ENCODE assay signal across 16 cellular contexts in genomic region chr13:113814435-113814821, GRCh38. TPM values are rescaled to one million over a fixed set of nuclear protein-coding genes. Genes with fewer than 3 reads are reported as not detected.
A peak's percentile ranks its signal among the peaks of the same experiment; 100 is the strongest.
DNase-seq lines count a peak whose midpoint lies in the region; ATAC-seq and TF ChIP-seq lines count a peak whose summit lies in the region.
"Had no signal": no experiment of that assay in that cellular context is flagged by ENCODE, and none has a peak within 500 bp of the region (broad histone marks: within the 10 kb centered on the region; RNA-seq: fewer than 3 reads in every experiment).

No MANE protein-coding gene starts in this region.

- H3K36me3 ChIP-seq in SK-N-SH (replicated peaks in 1 of 2; ENCODE audit: control insufficient read depth in 1 of 2, insufficient read depth in 2 of 2, low read length in 1 of 2) (peaks cover 0 to 2% of the 10 kb centered on the region in 2 experiments), thyroid gland (no peaks in the 10 kb centered on the region)

- no peak for ATAC-seq in activated T-cell treated with anti-CD3 and anti-CD28 coated beads, Interleukin-2, amount 50 U/mL, for 4 hours
- ATAC-seq in HG03378 (IDR thresholded peaks at IDR 0.05; ENCODE audit: unreplicated experiment), result no peak
- ATAC-seq: left colon had no signal

- intact Hi-C loops in thyroid gland (cut with DNase I) (no loop called here), Calu3 (cut with micrococcal nuclease; ENCODE audit: unreplicated experiment) (no loop called here)

- peak overlapping the region; percentile 24; the same call in 1 of the 2 replicates for H3K4me2 ChIP-seq in SK-N-SH

- H3F3A ChIP-seq in SK-N-SH (replicated peaks; ENCODE audit: insufficient read depth), result peaks cover 9% of the 10 kb centered on the region

- H3K4me1 ChIP-seq in SK-N-SH (ENCODE audit: control insufficient read depth in 1 of 2, insufficient read depth in 2 of 2, low read depth in 1 of 2, low read length in 1 of 2) (peaks cover 16 to 29% of the 10 kb centered on the region in 2 experiments; a peak in 2 of 4 replicates), thyroid gland (peaks cover 24 to 44% of the 10 kb centered on the region in 2 donors)

- H3K9ac ChIP-seq in SK-N-SH, result no peak overlapping the region

- H3K9me2 ChIP-seq in SK-N-SH, result no peaks in the 10 kb centered on the region

- H3K9me3 Mint-ChIP-seq in activated T-cell treated with anti-CD3 and anti-CD28 coated beads, Interleukin-2, amount 50 U/mL, for 24 hours, result no peaks in the 10 kb centered on the region
- H3K9me3 Mint-ChIP-seq in activated T-cell treated with anti-CD3 and anti-CD28 coated beads, Interleukin-2, amount 50 U/mL, for 4 hours, result peaks cover 3% of the 10 kb centered on the region
- H3K9me3 Mint-ChIP-seq in Calu3 (ENCODE audit: low read depth, unreplicated experiment), result no peaks in the 10 kb centered on the region

- 78% methylated on average over 6 of the region's 11 CpGs for WGBS in SK-N-SH (ENCODE audit: low lambda C conversion rate)
- 0 to 35% methylated on average over 1 to 9 of the region's 11 CpGs for WGBS in thyroid gland, 2 donors

- H3K27ac Mint-ChIP-seq in activated T-cell treated with anti-CD3 and anti-CD28 coated beads, Interleukin-2, amount 50 U/mL, for 24 hours, result no peak overlapping the region
- no peak overlapping the region for H3K27ac Mint-ChIP-seq in Calu3 (ENCODE audit: unreplicated experiment)
- H3K27ac Mint-ChIP-seq: endodermal cell had no signal

- no peaks in the 10 kb centered on the region; the same call in 1 of the 2 replicates for H3K79me2 ChIP-seq in SK-N-SH (ENCODE audit: insufficient read depth)

- no peaks in the 10 kb centered on the region for H3K9me3 ChIP-seq in SK-N-SH
- H3K9me3 ChIP-seq in thyroid gland, result no peaks in the 10 kb centered on the region

- CTCF ChIA-PET in SK-N-SH (lab: Yijun Ruan, JAX), result interaction anchor here (0.6 to 1.4 kb wide), 6 partner anchors 79 to 414 kb away, joined by 3 to 5 read pairs (median 3); no protein-coding TSS in a partner anchor
- CTCF ChIA-PET in Calu3 (lab: Charles Lee), result no interaction called here

- H3K36me3 Mint-ChIP-seq in activated T-cell treated with anti-CD3 and anti-CD28 coated beads, Interleukin-2, amount 50 U/mL, for 24 hours (ENCODE audit: low read depth), result peaks cover 21% of the 10 kb centered on the region
- H3K36me3 Mint-ChIP-seq in activated T-cell treated with anti-CD3 and anti-CD28 coated beads, Interleukin-2, amount 50 U/mL, for 4 hours (ENCODE audit: insufficient read depth), result no peaks in the 10 kb centered on the region
- H3K36me3 Mint-ChIP-seq in Calu3 (ENCODE audit: insufficient read depth, unreplicated experiment), result peaks cover 5% of the 10 kb centered on the region

- DNase-seq in activated T-cell treated with anti-CD3 and anti-CD28 coated beads, Interleukin-2, amount 50 U/mL, for 24 hours, result no peak
- DNase-seq in activated T-cell treated with anti-CD3 and anti-CD28 coated beads, Interleukin-2, amount 50 U/mL, for 4 hours, result no peak
- DNase-seq in SK-N-SH (no peak), iris pigment epithelial cell (ENCODE audit: low read depth) (peak; percentile 51), thyroid gland (peak; percentile 71 to 78), Calu3 (no peak), SHP77 treated with DMSO at 0.1 percent for 48 hours (lab: John Stamatoyannopoulos, UW) (no peak)
- DNase-seq: 8988T; activated CD4-positive, alpha-beta T cell treated with anti-CD3 and anti-CD28 coated beads for 1 hour; activated T-cell treated with anti-CD3 and anti-CD28 coated beads, Interleukin-2, amount 50 U/mL, for 48 hours; aorta; endodermal cell; left colon; T-helper 1 cell had no signal

- no peak overlapping the region for H3K4me3 ChIP-seq in SK-N-SH (ENCODE audit: low read depth in 2 of 2, low read length in 1 of 2)
- H3K4me3 ChIP-seq in thyroid gland (replicated peaks in 1 of 3), result no peak overlapping the region

- H2AFZ ChIP-seq in SK-N-SH (ENCODE audit: low read depth), result no peak overlapping the region

- TF ChIP-seq POLR2A in thyroid gland (IDR thresholded peaks at IDR 0.05), result no peak

- H4K20me1 ChIP-seq in SK-N-SH (ENCODE audit: insufficient read depth), result no peaks in the 10 kb centered on the region

- H3K27me3 Mint-ChIP-seq in activated T-cell treated with anti-CD3 and anti-CD28 coated beads, Interleukin-2, amount 50 U/mL, for 24 hours, result no peaks in the 10 kb centered on the region
- H3K27me3 Mint-ChIP-seq in activated T-cell treated with anti-CD3 and anti-CD28 coated beads, Interleukin-2, amount 50 U/mL, for 4 hours (ENCODE audit: low read depth), result peaks cover 3% of the 10 kb centered on the region
- H3K27me3 Mint-ChIP-seq in Calu3 (ENCODE audit: unreplicated experiment), result no peaks in the 10 kb centered on the region

- H3K4me3 Mint-ChIP-seq in activated T-cell treated with anti-CD3 and anti-CD28 coated beads, Interleukin-2, amount 50 U/mL, for 24 hours, result peak overlapping the region; percentile 20
- H3K4me3 Mint-ChIP-seq in activated T-cell treated with anti-CD3 and anti-CD28 coated beads, Interleukin-2, amount 50 U/mL, for 4 hours, result no peak overlapping the region
- no peak overlapping the region for H3K4me3 Mint-ChIP-seq in Calu3 (ENCODE audit: low read depth, unreplicated experiment)
- H3K4me3 Mint-ChIP-seq: endodermal cell had no signal

- no peak for TF ChIP-seq CTCF in SK-N-SH (IDR thresholded peaks at IDR 0.05)
- no peak for TF ChIP-seq CTCF in thyroid gland (IDR thresholded peaks at IDR 0.05)
- no peak for TF ChIP-seq CTCF in Calu3 (IDR thresholded peaks at IDR 0.05; ENCODE audit: unreplicated experiment)

- H3K27ac ChIP-seq in SK-N-SH (ENCODE audit: low read depth in 2 of 2, low read length in 1 of 2), result no peak overlapping the region
- peak overlapping the region in 2 of 3 donors; percentile 28 to 49 for H3K27ac ChIP-seq in thyroid gland

- POLR2A ChIA-PET in SK-N-SH (lab: Yijun Ruan, JAX), result no interaction called here

- H3K27me3 ChIP-seq in SK-N-SH (ENCODE audit: insufficient read depth) (no peaks in the 10 kb centered on the region), thyroid gland (no peaks in the 10 kb centered on the region)

- TF ChIP-seq RAD21 in SK-N-SH (IDR thresholded peaks at IDR 0.05; ENCODE audit: low read length), result no peak

- BruUV-seq in Calu3 (replicated peaks; lab: Mats Ljungman, UMichigan), result no TSS peak

- 0 out of 4 replicates have a peak, but pooled peaks of 1 of the 2 experiments have one; percentile 11 for TF ChIP-seq EP300 in SK-N-SH (IDR thresholded peaks at IDR 0.05; ENCODE audit: borderline replicate concordance in 1 of 2, low read depth in 1 of 2, low read length in 1 of 2)

- peaks cover 21% of the 10 kb centered on the region for H3K4me1 Mint-ChIP-seq in activated T-cell treated with anti-CD3 and anti-CD28 coated beads, Interleukin-2, amount 50 U/mL, for 24 hours (ENCODE audit: low read depth)
- H3K4me1 Mint-ChIP-seq in activated T-cell treated with anti-CD3 and anti-CD28 coated beads, Interleukin-2, amount 50 U/mL, for 4 hours (ENCODE audit: low read depth), result peaks cover 18% of the 10 kb centered on the region
- H3K4me1 Mint-ChIP-seq in Calu3 (ENCODE audit: low read depth, unreplicated experiment), result no peaks in the 10 kb centered on the region
- H3K4me1 Mint-ChIP-seq: endodermal cell had no signal

TF ChIP-seq in SK-N-SH, 30 proteins besides CTCF, POLR2A, EP300 and RAD21:
- TF ChIP-seq FOXJ3 (CRISPR knock-in tag; IDR thresholded peaks at IDR 0.05) (no peak), TEAD4 (IDR thresholded peaks at IDR 0.05; ENCODE audit: borderline replicate concordance, insufficient read depth) (0 out of 2 replicates have a peak, but pooled peaks have one; percentile 51), SIN3A (IDR thresholded peaks at IDR 0.05; ENCODE audit: borderline replicate concordance, low read depth, low read length) (no peak), TAF1 (IDR thresholded peaks at IDR 0.05; ENCODE audit: borderline replicate concordance, low read depth, low read length) (no peak), JUND (IDR thresholded peaks at IDR 0.05) (no peak), POLR2AphosphoS5 (IDR thresholded peaks at IDR 0.05; ENCODE audit: low read depth, low read length) (no peak), TCF12 (IDR thresholded peaks at IDR 0.05) (peak; percentile 40; the same call in 1 of the 2 replicates)
- TF ChIP-seq, protein P1, sequence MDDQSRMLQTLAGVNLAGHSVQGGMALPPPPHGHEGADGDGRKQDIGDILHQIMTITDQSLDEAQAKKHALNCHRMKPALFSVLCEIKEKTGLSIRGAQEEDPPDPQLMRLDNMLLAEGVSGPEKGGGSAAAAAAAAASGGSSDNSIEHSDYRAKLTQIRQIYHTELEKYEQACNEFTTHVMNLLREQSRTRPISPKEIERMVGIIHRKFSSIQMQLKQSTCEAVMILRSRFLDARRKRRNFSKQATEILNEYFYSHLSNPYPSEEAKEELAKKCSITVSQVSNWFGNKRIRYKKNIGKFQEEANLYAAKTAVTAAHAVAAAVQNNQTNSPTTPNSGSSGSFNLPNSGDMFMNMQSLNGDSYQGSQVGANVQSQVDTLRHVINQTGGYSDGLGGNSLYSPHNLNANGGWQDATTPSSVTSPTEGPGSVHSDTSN (IDR thresholded peaks at IDR 0.05), result no peak

RNA-seq across cellular contexts. Expression of gene GAS6, which starts 49.4 kb away (rescaled TPM):
- total RNA-seq in activated T-cell treated with anti-CD3 and anti-CD28 coated beads, Interleukin-2, amount 50 U/mL, for 4 hours, result under 1 TPM; 0.61 to 0.84 (median 0.71) TPM
- polyA plus RNA-seq in SK-N-SH (2012; rRNA removed), result 380 and 406 TPM in 2 replicates
- polyA plus RNA-seq in SK-N-SH (2012; cell fraction: cytosol; rRNA removed), result 236 and 359 TPM in 2 replicates
- 463 and 469 TPM in 2 replicates for polyA plus RNA-seq in SK-N-SH (2012; cell fraction: nucleus; rRNA removed)
- 100 to 1,000 TPM; 145 to 197 (median 173) TPM for total RNA-seq in thyroid gland
- total RNA-seq in Calu3 (2022), result 0.42 and 0.83 TPM in 2 replicates

RNA-seq across cellular contexts. Expression of gene TMEM255B, which starts 55.4 kb away (rescaled TPM):
- 1 to 10 TPM; 1.1 to 1.4 (median 1.3) TPM for total RNA-seq in activated T-cell treated with anti-CD3 and anti-CD28 coated beads, Interleukin-2, amount 50 U/mL, for 4 hours
- 10.6 and 14.8 TPM in 2 replicates for polyA plus RNA-seq in SK-N-SH (2012; rRNA removed)
- polyA plus RNA-seq in SK-N-SH (2012; cell fraction: cytosol; rRNA removed), result 9.5 and 11.0 TPM in 2 replicates
- 12.5 and 12.6 TPM in 2 replicates for polyA plus RNA-seq in SK-N-SH (2012; cell fraction: nucleus; rRNA removed)
- total RNA-seq in thyroid gland, result 1 to 10 TPM; 6.1 to 9.2 (median 8.3) TPM
- total RNA-seq in Calu3 (2022), result not detected in 2 replicates
- polyA plus RNA-seq: neural cell had no signal

Comparison
In these comparisons a context has a peak if more than half of its experiments do, and no peak if none do; other contexts are left out.
1. DNase-seq: peak in iris pigment epithelial cell (single experiment) and thyroid gland (2 of 2); none in activated T-cell treated with anti-CD3 and anti-CD28 coated beads, Interleukin-2, amount 50 U/mL, for 24 hours (single experiment), activated T-cell treated with anti-CD3 and anti-CD28 coated beads, Interleukin-2, amount 50 U/mL, for 4 hours (single experiment), SK-N-SH (single experiment), Calu3 (single experiment) and SHP77 treated with DMSO at 0.1 percent for 48 hours (single experiment).
2. H3K27ac ChIP-seq: peak in thyroid gland (2 of 3); none in SK-N-SH (0 of 2).
3. RNA of gene GAS6, which starts 49.4 kb away (total RNA-seq): 145 to 197 TPM in thyroid gland; 0.61 to 0.84 TPM in activated T-cell treated with anti-CD3 and anti-CD28 coated beads, Interleukin-2, amount 50 U/mL, for 4 hours and 0.42 to 0.83 TPM in Calu3; every median in the first group is over 10 times any median in the second.